8 cellular contexts compared by ENCODE assay signal in the genomic region with DNA sequence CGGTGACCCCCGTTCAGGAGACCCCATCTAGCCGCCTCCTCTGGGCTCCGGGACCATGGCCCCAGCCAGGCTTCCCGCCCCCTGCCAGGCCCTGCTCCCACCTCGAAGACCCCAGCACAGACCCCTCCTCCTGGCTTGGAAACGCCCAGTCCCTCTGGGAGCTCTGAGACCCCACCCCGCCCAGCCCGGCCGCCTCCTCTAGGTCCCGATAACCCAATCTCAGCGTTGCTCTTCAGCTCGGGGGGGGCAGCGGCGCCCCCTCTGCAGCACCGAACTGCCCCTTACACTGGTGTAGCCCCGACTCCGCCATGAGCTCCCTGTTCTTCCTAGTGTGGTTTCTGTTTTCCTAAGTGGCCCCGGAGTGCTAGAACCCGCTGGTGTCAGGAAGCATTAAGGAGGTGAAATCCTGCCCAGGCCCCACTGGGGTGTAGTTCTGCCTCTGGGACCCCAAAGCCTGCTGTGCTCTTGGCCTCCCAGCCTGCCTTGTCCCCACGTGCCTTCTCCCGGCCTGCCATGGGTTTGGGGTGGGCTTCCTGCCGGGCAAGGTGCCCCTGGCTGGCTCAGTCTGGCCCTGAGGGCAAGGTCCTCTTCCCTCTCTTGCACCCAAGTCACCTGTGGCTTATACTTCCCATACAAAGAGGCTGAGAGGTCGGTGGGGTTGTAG. TPM values are rescaled to one million over a fixed set of nuclear protein-coding genes. Genes with fewer than 3 reads are reported as not detected.
DNase-seq lines count a peak whose midpoint lies in the region; ATAC-seq and TF ChIP-seq lines count a peak whose summit lies in the region.

No MANE protein-coding gene starts in this region.

- DNase-seq in SK-N-MC (ENCODE audit: low read depth, low spot score) (no peak), skeletal muscle cell (ENCODE audit: low read depth) (no peak), T1000 (lab: John Stamatoyannopoulos, UW) (no peak)
- DNase-seq in stimulated activated CD4-positive, alpha-beta T cell treated with anti-CD3 and anti-CD28 coated beads, Interleukin-4, amount 100 ng/mL, for 4 hours, result no peak

- WGBS in gastroesophageal sphincter (ENCODE audit: low coverage in 1 of 2), 2 donors, result no CpG with 5 or more reads among the region's 24 CpGs

- TF ChIP-seq POLR2A in gastroesophageal sphincter (IDR thresholded peaks at IDR 0.05), result no peak

- H3K36me3 ChIP-seq in SK-N-MC (ENCODE audit: insufficient read depth, low read length) (no peaks in the 10 kb centered on the region), gastroesophageal sphincter (no peaks in the 10 kb centered on the region)

- peak; percentile 3 for ATAC-seq in GM19452 (IDR thresholded peaks at IDR 0.05; ENCODE audit: unreplicated experiment)
- ATAC-seq in gastroesophageal sphincter, result no peak
- ATAC-seq in HG02884 (IDR thresholded peaks at IDR 0.05; ENCODE audit: unreplicated experiment), result no peak
- ATAC-seq in GM19397 (IDR thresholded peaks at IDR 0.05; ENCODE audit: unreplicated experiment), result no peak

- H3K27ac ChIP-seq in SK-N-MC (no peak overlapping the region), gastroesophageal sphincter (peak overlapping the region in 3 of 4 donors; percentile 75 to 88 (median 85))

- TF ChIP-seq EP300 in gastroesophageal sphincter (IDR thresholded peaks at IDR 0.05), result no peak

- no peak overlapping the region for H3K9ac ChIP-seq in SK-N-MC (ENCODE audit: insufficient read length)

- TF ChIP-seq CTCF in gastroesophageal sphincter (IDR thresholded peaks at IDR 0.05), result no peak

- peaks cover 5% of the 10 kb centered on the region; the same call in 1 of the 2 replicates for H3K9me3 ChIP-seq in SK-N-MC (ENCODE audit: low read depth, low read length)
- H3K9me3 ChIP-seq in gastroesophageal sphincter, result peaks cover 0 to 29% (median 1%) of the 10 kb centered on the region in 3 donors

- no peaks in the 10 kb centered on the region for H3K27me3 ChIP-seq in gastroesophageal sphincter

- peak overlapping the region; percentile 96 for H3K4me3 ChIP-seq in SK-N-MC
- peak overlapping the region; percentile 92 to 96 for H3K4me3 ChIP-seq in gastroesophageal sphincter
- peak overlapping the region; percentile 97 for H3K4me3 ChIP-seq in skeletal muscle cell (ENCODE audit: low read depth, low read length)

- peaks cover 0 to 25% (median 17%) of the 10 kb centered on the region in 3 donors for H3K4me1 ChIP-seq in gastroesophageal sphincter

RNA-seq across cellular contexts. Expression of gene MMEL1, which starts 10.7 kb away (rescaled TPM):
- 1 to 10 TPM in 3 of 4 donors, not detected in 1; 1.4 to 3.9 (median 2.1) TPM for total RNA-seq in gastroesophageal sphincter

RNA-seq across cellular contexts. Expression of gene PRXL2B, which starts 57.0 kb away (rescaled TPM):
- total RNA-seq in gastroesophageal sphincter, result 10 to 100 TPM in 3 of 4 donors, 1 to 10 TPM in 1; 6.5 to 24.1 (median 14.0) TPM
